In genomic region chr1:2076826-2077225, GRCh38 we compare ENCODE assay signal across 21 cellular contexts. TPM values are rescaled to one million over a fixed set of nuclear protein-coding genes. Genes with fewer than 3 reads are reported as not detected.
A peak's percentile ranks its signal among the peaks of the same experiment; 100 is the strongest.
DNase-seq lines count a peak whose midpoint lies in the region; ATAC-seq and TF ChIP-seq lines count a peak whose summit lies in the region.
"Had no signal": no experiment of that assay in that cellular context is flagged by ENCODE, and none has a peak within 500 bp of the region (broad histone marks: within the 10 kb centered on the region; RNA-seq: fewer than 3 reads in every experiment).

No MANE protein-coding gene starts in this region.

- H3K4me3 ChIP-seq in neural progenitor cell (no peak overlapping the region), GM23338 (no peak overlapping the region)
- H3K4me3 ChIP-seq: GM12878 had no signal

- H3K4me1 Mint-ChIP-seq in stimulated activated naive CD8-positive, alpha-beta T cell treated with anti-CD3 and anti-CD28 coated beads, Interleukin-15, amount 100 ng/mL, for 72 hours = peaks cover 19% of the 10 kb centered on the region
- H3K4me1 Mint-ChIP-seq in endothelial cell (ENCODE audit: unreplicated experiment) (no peaks in the 10 kb centered on the region), neural progenitor cell (peaks cover 24% of the 10 kb centered on the region), GM23338 (peaks cover 19% of the 10 kb centered on the region)
- H3K4me1 Mint-ChIP-seq in activated T-helper 1 cell treated with anti-CD3 and anti-CD28 coated beads, Interleukin-12 subunit alpha, Interleukin-12 subunit beta, Interleukin-2, Interleukin-4 antibody, amounts not matched to agents 30 ng/mL and 10 ng/mL and 1 ng/mL, durations not matched to agents 14 hours and 24 hours and 36 hours (ENCODE audit: low read depth) = no peaks in the 10 kb centered on the region

- H3K9me3 Mint-ChIP-seq in stimulated activated naive CD8-positive, alpha-beta T cell treated with anti-CD3 and anti-CD28 coated beads, Interleukin-15, amount 100 ng/mL, for 72 hours = peaks cover 24 to 35% of the 10 kb centered on the region in 2 donors
- H3K9me3 Mint-ChIP-seq in endothelial cell (ENCODE audit: unreplicated experiment) (peaks cover 6% of the 10 kb centered on the region), neural progenitor cell (peaks cover 39% of the 10 kb centered on the region), GM23338 (peaks cover 22% of the 10 kb centered on the region)
- peaks cover 27% of the 10 kb centered on the region for H3K9me3 Mint-ChIP-seq in activated T-helper 1 cell treated with anti-CD3 and anti-CD28 coated beads, Interleukin-12 subunit alpha, Interleukin-12 subunit beta, Interleukin-2, Interleukin-4 antibody, amounts not matched to agents 30 ng/mL and 10 ng/mL and 1 ng/mL, durations not matched to agents 14 hours and 24 hours and 36 hours

- peaks cover 34% of the 10 kb centered on the region for H3K36me3 Mint-ChIP-seq in endothelial cell (ENCODE audit: low read depth, unreplicated experiment)
- H3K36me3 Mint-ChIP-seq in neural progenitor cell = peaks cover 20% of the 10 kb centered on the region
- H3K36me3 Mint-ChIP-seq in GM23338 (ENCODE audit: low read depth) = peaks cover 39% of the 10 kb centered on the region
- H3K36me3 Mint-ChIP-seq in activated T-helper 1 cell treated with anti-CD3 and anti-CD28 coated beads, Interleukin-12 subunit alpha, Interleukin-12 subunit beta, Interleukin-2, Interleukin-4 antibody, amounts not matched to agents 30 ng/mL and 10 ng/mL and 1 ng/mL, durations not matched to agents 14 hours and 24 hours and 36 hours (ENCODE audit: low read depth) = peaks cover 4% of the 10 kb centered on the region

- H3K79me2 ChIP-seq in neural progenitor cell (ENCODE audit: low read depth) (peaks cover 32% of the 10 kb centered on the region), GM23338 (replicated peaks; ENCODE audit: insufficient read depth) (peaks cover 63% of the 10 kb centered on the region)

- no peaks in the 10 kb centered on the region for H3K9me2 ChIP-seq in GM23338 (ENCODE audit: insufficient read depth)

- DNase-seq in stimulated activated naive CD8-positive, alpha-beta T cell treated with anti-CD3 and anti-CD28 coated beads, Interleukin-15, amount 100 ng/mL, for 72 hours = no peak
- DNase-seq in stimulated activated naive CD8-positive, alpha-beta T cell treated with anti-CD3 and anti-CD28 coated beads, Interleukin-15, Interleukin-2, amounts not matched to agents 100 U/mL and 50 U/mL, for 24 hours = no peak
- no peak for DNase-seq in endothelial cell (ENCODE audit: low spot score)
- DNase-seq in neural progenitor cell (ENCODE audit: low spot score) = no peak
- DNase-seq in GM23338 (ENCODE audit: low spot score) = no peak
- DNase-seq in activated T-helper 1 cell treated with anti-CD3 and anti-CD28 coated beads, Interleukin-12 subunit alpha, Interleukin-12 subunit beta, Interleukin-2, Interleukin-4 antibody, amounts not matched to agents 30 ng/mL and 10 ng/mL and 1 ng/mL, durations not matched to agents 14 hours and 24 hours and 36 hours (ENCODE audit: low spot score) = no peak
- no peak for DNase-seq in dedifferentiated amniotic fluid mesenchymal stem cell (ENCODE audit: extremely low spot score)
- DNase-seq: 8988T; C1 segment of cervical spinal cord; CD4-positive, CD25-positive, alpha-beta regulatory T cell; CD8-positive, alpha-beta memory T cell; COR-L47; DMS 273 treated with DMSO at 0.1 percent for 48 hours; DMS53; DND-41; EL; H9 had no signal

- H2AFZ ChIP-seq in neural progenitor cell (replicated peaks) (no peak overlapping the region), GM23338 (no peak overlapping the region)

- H3K9me3 ChIP-seq in neural progenitor cell (ENCODE audit: low read depth) = peaks cover 6% of the 10 kb centered on the region

- H3K27ac ChIP-seq in neural progenitor cell = no peak overlapping the region
- H3K27ac ChIP-seq in GM23338 (ENCODE audit: low read depth) = no peak overlapping the region

- H3K27me3 ChIP-seq in neural progenitor cell (no peaks in the 10 kb centered on the region), GM23338 (ENCODE audit: insufficient read depth) (no peaks in the 10 kb centered on the region)

- no peak overlapping the region for H3K9ac ChIP-seq in neural progenitor cell

- intact Hi-C loops in activated T-helper 1 cell treated with anti-CD3 and anti-CD28 coated beads, Interleukin-12 subunit alpha, Interleukin-12 subunit beta, Interleukin-2, Interleukin-4 antibody, amounts not matched to agents 30 ng/mL and 10 ng/mL and 1 ng/mL, durations not matched to agents 14 hours and 24 hours and 36 hours (cut with micrococcal nuclease) = no loop called here

- peaks cover 28% of the 10 kb centered on the region for H3K4me1 ChIP-seq in neural progenitor cell
- H3K4me1 ChIP-seq in GM23338 (ENCODE audit: insufficient read depth) = no peaks in the 10 kb centered on the region

- H4K20me1 ChIP-seq in neural progenitor cell (ENCODE audit: low read depth) (peaks cover 22% of the 10 kb centered on the region), GM23338 (replicated peaks; ENCODE audit: insufficient read depth) (0 out of 2 replicates have a peak, but pooled peaks cover 8% of the 10 kb centered on the region)

- H3K4me3 Mint-ChIP-seq in stimulated activated naive CD8-positive, alpha-beta T cell treated with anti-CD3 and anti-CD28 coated beads, Interleukin-15, amount 100 ng/mL, for 72 hours = no peak overlapping the region
- H3K4me3 Mint-ChIP-seq in endothelial cell (ENCODE audit: unreplicated experiment) (peak overlapping the region; percentile 61), neural progenitor cell (peak overlapping the region; percentile 57), GM23338 (no peak overlapping the region)
- no peak overlapping the region for H3K4me3 Mint-ChIP-seq in activated T-helper 1 cell treated with anti-CD3 and anti-CD28 coated beads, Interleukin-12 subunit alpha, Interleukin-12 subunit beta, Interleukin-2, Interleukin-4 antibody, amounts not matched to agents 30 ng/mL and 10 ng/mL and 1 ng/mL, durations not matched to agents 14 hours and 24 hours and 36 hours
- H3K4me3 Mint-ChIP-seq: CD4-positive, CD25-positive, alpha-beta regulatory T cell; H9 had no signal

- peak overlapping the region; percentile 12 to 43 for H3K27ac Mint-ChIP-seq in stimulated activated naive CD8-positive, alpha-beta T cell treated with anti-CD3 and anti-CD28 coated beads, Interleukin-15, amount 100 ng/mL, for 72 hours
- H3K27ac Mint-ChIP-seq in endothelial cell (ENCODE audit: unreplicated experiment) = no peak overlapping the region
- peak overlapping the region; percentile 33 for H3K27ac Mint-ChIP-seq in neural progenitor cell
- no peak overlapping the region for H3K27ac Mint-ChIP-seq in GM23338
- H3K27ac Mint-ChIP-seq in activated T-helper 1 cell treated with anti-CD3 and anti-CD28 coated beads, Interleukin-12 subunit alpha, Interleukin-12 subunit beta, Interleukin-2, Interleukin-4 antibody, amounts not matched to agents 30 ng/mL and 10 ng/mL and 1 ng/mL, durations not matched to agents 14 hours and 24 hours and 36 hours = no peak overlapping the region
- H3K27ac Mint-ChIP-seq: CD4-positive, CD25-positive, alpha-beta regulatory T cell; CD8-positive, alpha-beta memory T cell had no signal

- H3K36me3 ChIP-seq in neural progenitor cell (no peaks in the 10 kb centered on the region), GM23338 (ENCODE audit: insufficient read depth) (peaks cover 9% of the 10 kb centered on the region; the same call in 1 of the 2 replicates)

- H3K4me2 ChIP-seq in neural progenitor cell (no peak overlapping the region), GM23338 (no peak overlapping the region)

- no peaks in the 10 kb centered on the region for H3K27me3 Mint-ChIP-seq in stimulated activated naive CD8-positive, alpha-beta T cell treated with anti-CD3 and anti-CD28 coated beads, Interleukin-15, amount 100 ng/mL, for 72 hours
- H3K27me3 Mint-ChIP-seq in endothelial cell (ENCODE audit: unreplicated experiment) = peaks cover 14% of the 10 kb centered on the region
- peaks cover 13% of the 10 kb centered on the region for H3K27me3 Mint-ChIP-seq in neural progenitor cell (ENCODE audit: insufficient read depth, low read depth)
- peaks cover 13% of the 10 kb centered on the region for H3K27me3 Mint-ChIP-seq in GM23338 (ENCODE audit: insufficient read depth, low read depth, poor library complexity)
- no peaks in the 10 kb centered on the region for H3K27me3 Mint-ChIP-seq in activated T-helper 1 cell treated with anti-CD3 and anti-CD28 coated beads, Interleukin-12 subunit alpha, Interleukin-12 subunit beta, Interleukin-2, Interleukin-4 antibody, amounts not matched to agents 30 ng/mL and 10 ng/mL and 1 ng/mL, durations not matched to agents 14 hours and 24 hours and 36 hours (ENCODE audit: insufficient read depth)
- H3K27me3 Mint-ChIP-seq: CD4-positive, CD25-positive, alpha-beta regulatory T cell; CD8-positive, alpha-beta memory T cell had no signal

- TF ChIP-seq CTCF in endothelial cell (IDR thresholded peaks at IDR 0.05; ENCODE audit: unreplicated experiment) (no peak), neural progenitor cell (IDR thresholded peaks at IDR 0.05) (no peak), GM23338 (conservative IDR thresholded peaks at IDR 0.05; ENCODE audit: low read depth in 2 of 2) (no peak)

- no peak for ATAC-seq in stimulated activated naive CD8-positive, alpha-beta T cell treated with anti-CD3 and anti-CD28 coated beads, Interleukin-15, amount 100 ng/mL, for 72 hours
- no peak for ATAC-seq in stimulated activated naive CD8-positive, alpha-beta T cell treated with anti-CD3 and anti-CD28 coated beads, Interleukin-15, Interleukin-2, amounts not matched to agents 100 U/mL and 50 U/mL, for 24 hours
- ATAC-seq in GM23338 = no peak
- ATAC-seq: GM12878, HepG2 had no signal

- H3F3A ChIP-seq in neural progenitor cell (ENCODE audit: low read depth) (no peaks in the 10 kb centered on the region), GM23338 (replicated peaks; ENCODE audit: low read depth) (no peaks in the 10 kb centered on the region)

TF ChIP-seq in GM23338, 12 proteins besides CTCF, POLR2A, EP300 and RAD21 (continues in another document):
- no peak for TF ChIP-seq EZH2phosphoT487 (IDR thresholded peaks at IDR 0.05; ENCODE audit: unreplicated experiment)

RNA-seq across cellular contexts. Expression of gene PRKCZ, which starts 26.6 kb away (rescaled TPM):
- 23.1 TPM for total RNA-seq in endothelial cell (ENCODE audit: unreplicated experiment)
- total RNA-seq in neural progenitor cell (ENCODE audit: low replicate concordance) = 33.4 and 47.2 TPM in 2 replicates
- total RNA-seq in GM23338 (2014; rRNA removed; shearing (Covaris generic)) = 36.9 and 42.3 TPM in 2 replicates
- polyA plus RNA-seq in GM23338 (2016; fragmentation: Nextera tagmentation; extraction: Ambion mirVana) = 22.5 and 26.2 TPM in 2 replicates
- total RNA-seq in activated T-helper 1 cell treated with anti-CD3 and anti-CD28 coated beads, Interleukin-12 subunit alpha, Interleukin-12 subunit beta, Interleukin-2, Interleukin-4 antibody, amounts not matched to agents 30 ng/mL and 10 ng/mL and 1 ng/mL, durations not matched to agents 14 hours and 24 hours and 36 hours = 4.1 TPM in 2 replicates

RNA-seq across cellular contexts. Expression of gene GABRD, which starts 57.7 kb away (rescaled TPM):
- total RNA-seq in endothelial cell (ENCODE audit: unreplicated experiment) (0.64 TPM), neural progenitor cell (ENCODE audit: low replicate concordance) (0.31 and 0.45 TPM in 2 replicates)
- total RNA-seq in GM23338 (2014; rRNA removed; shearing (Covaris generic)) = 2.8 and 5.1 TPM in 2 replicates
- polyA plus RNA-seq in GM23338 (2016; fragmentation: Nextera tagmentation; extraction: Ambion mirVana) = 1.7 and 2.1 TPM in 2 replicates
- 0.26 TPM in 1 of 2 replicates, not detected in the other for total RNA-seq in activated T-helper 1 cell treated with anti-CD3 and anti-CD28 coated beads, Interleukin-12 subunit alpha, Interleukin-12 subunit beta, Interleukin-2, Interleukin-4 antibody, amounts not matched to agents 30 ng/mL and 10 ng/mL and 1 ng/mL, durations not matched to agents 14 hours and 24 hours and 36 hours
- total RNA-seq: A673; CD8-positive, alpha-beta memory T cell; GM12878; HepG2 had no signal
- polyA plus RNA-seq: AG04450; CD4-positive, CD25-positive, alpha-beta regulatory T cell; CD8-positive, alpha-beta memory T cell; GM12878; HepG2 had no signal

Comparison
In these comparisons a context has a peak if more than half of its experiments do, and no peak if none do; other contexts are left out.
1. H3K27ac Mint-ChIP-seq: peak in stimulated activated naive CD8-positive, alpha-beta T cell treated with anti-CD3 and anti-CD28 coated beads, Interleukin-15, amount 100 ng/mL, for 72 hours (2 of 2) and neural progenitor cell (single experiment); none in endothelial cell (single experiment), GM23338 (single experiment) and activated T-helper 1 cell treated with anti-CD3 and anti-CD28 coated beads, Interleukin-12 subunit alpha, Interleukin-12 subunit beta, Interleukin-2, Interleukin-4 antibody, amounts not matched to agents 30 ng/mL and 10 ng/mL and 1 ng/mL, durations not matched to agents 14 hours and 24 hours and 36 hours (single experiment).
2. H3K4me3 Mint-ChIP-seq: peak in endothelial cell (single experiment) and neural progenitor cell (single experiment); none in stimulated activated naive CD8-positive, alpha-beta T cell treated with anti-CD3 and anti-CD28 coated beads, Interleukin-15, amount 100 ng/mL, for 72 hours (0 of 2), GM23338 (single experiment) and activated T-helper 1 cell treated with anti-CD3 and anti-CD28 coated beads, Interleukin-12 subunit alpha, Interleukin-12 subunit beta, Interleukin-2, Interleukin-4 antibody, amounts not matched to agents 30 ng/mL and 10 ng/mL and 1 ng/mL, durations not matched to agents 14 hours and 24 hours and 36 hours (single experiment).